In the genomic region with DNA sequence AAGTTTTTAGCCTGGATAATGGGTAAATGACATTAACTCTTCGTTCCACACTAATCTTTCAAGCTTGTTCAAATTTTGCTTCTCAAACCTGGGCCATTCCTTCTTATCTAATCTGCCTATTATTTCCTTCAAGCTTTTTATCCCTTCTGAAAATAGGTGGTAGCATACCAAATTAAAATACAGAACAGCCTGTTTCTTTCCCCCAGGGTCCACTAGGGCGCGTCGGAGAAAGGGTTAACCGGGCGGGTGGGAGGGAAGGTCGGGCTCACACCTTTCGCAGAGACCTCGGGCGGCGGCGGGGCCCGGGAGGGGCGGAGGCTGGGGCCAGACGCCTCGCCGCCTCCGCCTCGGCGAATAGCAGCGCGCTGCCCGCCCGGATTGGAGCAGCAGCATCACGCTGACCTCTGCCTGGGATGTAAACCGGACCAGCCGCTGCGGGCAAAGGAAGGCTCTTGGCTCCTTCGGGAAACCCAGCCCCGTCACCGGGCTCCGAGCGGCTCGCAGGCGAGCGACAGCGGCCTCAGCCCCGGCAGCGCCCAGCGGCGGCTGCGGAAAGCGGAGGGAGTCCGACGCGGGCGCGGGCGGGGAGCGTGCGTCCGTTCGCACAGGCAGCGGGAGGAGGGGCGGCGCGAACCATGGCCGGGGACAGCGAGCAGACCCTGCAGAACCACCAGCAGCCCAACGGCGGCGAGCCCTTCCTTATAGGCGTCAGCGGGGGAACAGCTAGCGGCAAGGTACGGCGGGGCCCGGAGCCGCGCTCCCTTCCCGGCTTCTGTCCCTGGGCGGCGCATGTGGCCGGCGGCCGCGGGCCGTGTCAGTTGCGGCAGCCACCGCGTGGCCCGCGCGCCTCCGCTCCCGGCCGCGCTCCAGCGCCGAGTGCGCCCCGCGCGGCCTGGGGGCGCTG, we compare ENCODE assay signal across 1 cellular context.
TF ChIP-seq lines count a peak whose summit lies in the region.

Gene UCK2 (plus strand): TSS at position 416 of the 904 bp plus-strand sequence. CDS start 220 bp downstream, at position 636.

TF ChIP-seq in K562, 482 proteins besides CTCF, POLR2A, EP300 and RAD21 (continued from another document and continues in another):
- TF ChIP-seq, protein P1, sequence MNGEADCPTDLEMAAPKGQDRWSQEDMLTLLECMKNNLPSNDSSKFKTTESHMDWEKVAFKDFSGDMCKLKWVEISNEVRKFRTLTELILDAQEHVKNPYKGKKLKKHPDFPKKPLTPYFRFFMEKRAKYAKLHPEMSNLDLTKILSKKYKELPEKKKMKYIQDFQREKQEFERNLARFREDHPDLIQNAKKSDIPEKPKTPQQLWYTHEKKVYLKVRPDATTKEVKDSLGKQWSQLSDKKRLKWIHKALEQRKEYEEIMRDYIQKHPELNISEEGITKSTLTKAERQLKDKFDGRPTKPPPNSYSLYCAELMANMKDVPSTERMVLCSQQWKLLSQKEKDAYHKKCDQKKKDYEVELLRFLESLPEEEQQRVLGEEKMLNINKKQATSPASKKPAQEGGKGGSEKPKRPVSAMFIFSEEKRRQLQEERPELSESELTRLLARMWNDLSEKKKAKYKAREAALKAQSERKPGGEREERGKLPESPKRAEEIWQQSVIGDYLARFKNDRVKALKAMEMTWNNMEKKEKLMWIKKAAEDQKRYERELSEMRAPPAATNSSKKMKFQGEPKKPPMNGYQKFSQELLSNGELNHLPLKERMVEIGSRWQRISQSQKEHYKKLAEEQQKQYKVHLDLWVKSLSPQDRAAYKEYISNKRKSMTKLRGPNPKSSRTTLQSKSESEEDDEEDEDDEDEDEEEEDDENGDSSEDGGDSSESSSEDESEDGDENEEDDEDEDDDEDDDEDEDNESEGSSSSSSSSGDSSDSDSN (IDR thresholded peaks at IDR 0.05; ENCODE audit: borderline replicate concordance in 1 of 2, low read depth in 2 of 2, low read length in 2 of 2): peak; percentile 92 to 96
- TF ChIP-seq DIDO1 (tag; IDR thresholded peaks at IDR 0.05; ENCODE audit: low read depth): no peak
- TF ChIP-seq XRCC4 (IDR thresholded peaks at IDR 0.05; ENCODE audit: extremely low read depth, insufficient read depth, insufficient read length): no peak
- no peak for TF ChIP-seq CBX3 (IDR thresholded peaks at IDR 0.05; ENCODE audit: borderline replicate concordance in 1 of 2, low read length in 2 of 2)
- TF ChIP-seq STAT5A (IDR thresholded peaks at IDR 0.05; ENCODE audit: borderline replicate concordance, low read length): no peak
- no peak for TF ChIP-seq ZNF12 (CRISPR knock-in tag; IDR thresholded peaks at IDR 0.05)
- no peak for TF ChIP-seq RBM15 (IDR thresholded peaks at IDR 0.05; ENCODE audit: insufficient read depth, low read length)
- no peak; the same call in 1 of the 2 replicates for TF ChIP-seq CREB1 (IDR thresholded peaks at IDR 0.05)
- peak; percentile 47; the same call in 1 of the 2 replicates for TF ChIP-seq CREB1 (CRISPR knock-in tag; IDR thresholded peaks at IDR 0.05)
- no peak for TF ChIP-seq ZNF143 (CRISPR knock-in tag; IDR thresholded peaks at IDR 0.05)
- no peak for TF ChIP-seq TAF9B (IDR thresholded peaks at IDR 0.05; ENCODE audit: partially characterized antibody)
- peak; percentile 76 for TF ChIP-seq VEZF1 (CRISPR knock-in tag; IDR thresholded peaks at IDR 0.05)
- TF ChIP-seq BCL6 (CRISPR knock-in tag; IDR thresholded peaks at IDR 0.05): no peak
- no peak for TF ChIP-seq ZNF77 (CRISPR knock-in tag; IDR thresholded peaks at IDR 0.05)
- TF ChIP-seq, protein P2, sequence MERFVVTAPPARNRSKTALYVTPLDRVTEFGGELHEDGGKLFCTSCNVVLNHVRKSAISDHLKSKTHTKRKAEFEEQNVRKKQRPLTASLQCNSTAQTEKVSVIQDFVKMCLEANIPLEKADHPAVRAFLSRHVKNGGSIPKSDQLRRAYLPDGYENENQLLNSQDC (CRISPR knock-in tag; IDR thresholded peaks at IDR 0.05): no peak
- TF ChIP-seq, protein P3, sequence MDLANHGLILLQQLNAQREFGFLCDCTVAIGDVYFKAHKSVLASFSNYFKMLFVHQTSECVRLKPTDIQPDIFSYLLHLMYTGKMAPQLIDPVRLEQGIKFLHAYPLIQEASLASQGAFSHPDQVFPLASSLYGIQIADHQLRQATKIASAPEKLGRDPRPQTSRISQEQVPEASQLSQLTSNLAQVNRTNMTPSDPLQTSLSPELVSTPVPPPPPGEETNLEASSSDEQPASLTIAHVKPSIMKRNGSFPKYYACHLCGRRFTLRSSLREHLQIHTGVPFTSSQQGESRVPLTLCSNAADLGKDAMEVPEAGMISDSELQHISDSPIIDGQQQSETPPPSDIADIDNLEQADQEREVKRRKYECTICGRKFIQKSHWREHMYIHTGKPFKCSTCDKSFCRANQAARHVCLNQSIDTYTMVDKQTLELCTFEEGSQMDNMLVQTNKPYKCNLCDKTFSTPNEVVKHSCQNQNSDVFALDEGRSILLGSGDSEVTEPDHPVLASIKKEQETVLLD (IDR thresholded peaks at IDR 0.05): no peak
- no peak for TF ChIP-seq ARID2 (IDR thresholded peaks at IDR 0.05)
- TF ChIP-seq, protein P4, sequence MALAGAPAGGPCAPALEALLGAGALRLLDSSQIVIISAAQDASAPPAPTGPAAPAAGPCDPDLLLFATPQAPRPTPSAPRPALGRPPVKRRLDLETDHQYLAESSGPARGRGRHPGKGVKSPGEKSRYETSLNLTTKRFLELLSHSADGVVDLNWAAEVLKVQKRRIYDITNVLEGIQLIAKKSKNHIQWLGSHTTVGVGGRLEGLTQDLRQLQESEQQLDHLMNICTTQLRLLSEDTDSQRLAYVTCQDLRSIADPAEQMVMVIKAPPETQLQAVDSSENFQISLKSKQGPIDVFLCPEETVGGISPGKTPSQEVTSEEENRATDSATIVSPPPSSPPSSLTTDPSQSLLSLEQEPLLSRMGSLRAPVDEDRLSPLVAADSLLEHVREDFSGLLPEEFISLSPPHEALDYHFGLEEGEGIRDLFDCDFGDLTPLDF (CRISPR knock-in tag; IDR thresholded peaks at IDR 0.05): peak; percentile 39
- TF ChIP-seq, protein P5, sequence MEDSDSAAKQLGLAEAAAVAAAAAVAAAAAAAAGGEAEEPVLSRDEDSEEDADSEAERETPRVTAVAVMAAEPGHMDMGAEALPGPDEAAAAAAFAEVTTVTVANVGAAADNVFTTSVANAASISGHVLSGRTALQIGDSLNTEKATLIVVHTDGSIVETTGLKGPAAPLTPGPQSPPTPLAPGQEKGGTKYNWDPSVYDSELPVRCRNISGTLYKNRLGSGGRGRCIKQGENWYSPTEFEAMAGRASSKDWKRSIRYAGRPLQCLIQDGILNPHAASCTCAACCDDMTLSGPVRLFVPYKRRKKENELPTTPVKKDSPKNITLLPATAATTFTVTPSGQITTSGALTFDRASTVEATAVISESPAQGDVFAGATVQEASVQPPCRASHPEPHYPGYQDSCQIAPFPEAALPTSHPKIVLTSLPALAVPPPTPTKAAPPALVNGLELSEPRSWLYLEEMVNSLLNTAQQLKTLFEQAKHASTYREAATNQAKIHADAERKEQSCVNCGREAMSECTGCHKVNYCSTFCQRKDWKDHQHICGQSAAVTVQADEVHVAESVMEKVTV (CRISPR knock-in tag; IDR thresholded peaks at IDR 0.05): peak; percentile 17; the same call in 1 of the 2 replicates
- TF ChIP-seq C11orf30 (IDR thresholded peaks at IDR 0.05; ENCODE audit: low read depth): no peak
- no peak for TF ChIP-seq ZNF311 (CRISPR knock-in tag; IDR thresholded peaks at IDR 0.05)
- no peak for TF ChIP-seq ASH1L (IDR thresholded peaks at IDR 0.05; ENCODE audit: borderline replicate concordance, low read depth, partially characterized antibody)
- TF ChIP-seq, protein P6, sequence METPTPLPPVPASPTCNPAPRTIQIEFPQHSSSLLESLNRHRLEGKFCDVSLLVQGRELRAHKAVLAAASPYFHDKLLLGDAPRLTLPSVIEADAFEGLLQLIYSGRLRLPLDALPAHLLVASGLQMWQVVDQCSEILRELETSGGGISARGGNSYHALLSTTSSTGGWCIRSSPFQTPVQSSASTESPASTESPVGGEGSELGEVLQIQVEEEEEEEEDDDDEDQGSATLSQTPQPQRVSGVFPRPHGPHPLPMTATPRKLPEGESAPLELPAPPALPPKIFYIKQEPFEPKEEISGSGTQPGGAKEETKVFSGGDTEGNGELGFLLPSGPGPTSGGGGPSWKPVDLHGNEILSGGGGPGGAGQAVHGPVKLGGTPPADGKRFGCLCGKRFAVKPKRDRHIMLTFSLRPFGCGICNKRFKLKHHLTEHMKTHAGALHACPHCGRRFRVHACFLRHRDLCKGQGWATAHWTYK (CRISPR knock-in tag; IDR thresholded peaks at IDR 0.05): peak; percentile 85
- no peak for TF ChIP-seq ZNF830 (CRISPR knock-in tag; IDR thresholded peaks at IDR 0.05)
- TF ChIP-seq FOS (IDR thresholded peaks at IDR 0.05; ENCODE audit: extremely low read depth, insufficient read length): no peak
- TF ChIP-seq CREB5 (CRISPR knock-in tag; IDR thresholded peaks at IDR 0.05): no peak
- no peak for TF ChIP-seq NFATC3 (IDR thresholded peaks at IDR 0.05)
- no peak for TF ChIP-seq POLR3G (IDR thresholded peaks at IDR 0.05; ENCODE audit: extremely low read depth, insufficient read length, insufficient replicate concordance)
- TF ChIP-seq NONO (IDR thresholded peaks at IDR 0.05; ENCODE audit: low read depth in 2 of 2, low read length in 1 of 2): peak in 1 of 2 experiments; percentile 88; a peak in 3 of 4 replicates
- no peak for TF ChIP-seq FUS (optimal IDR thresholded peaks at IDR 0.05; ENCODE audit: low read depth, low read length)
- peak; percentile 84 for TF ChIP-seq THAP12 (CRISPR knock-in tag; IDR thresholded peaks at IDR 0.05)
- TF ChIP-seq, protein P7, sequence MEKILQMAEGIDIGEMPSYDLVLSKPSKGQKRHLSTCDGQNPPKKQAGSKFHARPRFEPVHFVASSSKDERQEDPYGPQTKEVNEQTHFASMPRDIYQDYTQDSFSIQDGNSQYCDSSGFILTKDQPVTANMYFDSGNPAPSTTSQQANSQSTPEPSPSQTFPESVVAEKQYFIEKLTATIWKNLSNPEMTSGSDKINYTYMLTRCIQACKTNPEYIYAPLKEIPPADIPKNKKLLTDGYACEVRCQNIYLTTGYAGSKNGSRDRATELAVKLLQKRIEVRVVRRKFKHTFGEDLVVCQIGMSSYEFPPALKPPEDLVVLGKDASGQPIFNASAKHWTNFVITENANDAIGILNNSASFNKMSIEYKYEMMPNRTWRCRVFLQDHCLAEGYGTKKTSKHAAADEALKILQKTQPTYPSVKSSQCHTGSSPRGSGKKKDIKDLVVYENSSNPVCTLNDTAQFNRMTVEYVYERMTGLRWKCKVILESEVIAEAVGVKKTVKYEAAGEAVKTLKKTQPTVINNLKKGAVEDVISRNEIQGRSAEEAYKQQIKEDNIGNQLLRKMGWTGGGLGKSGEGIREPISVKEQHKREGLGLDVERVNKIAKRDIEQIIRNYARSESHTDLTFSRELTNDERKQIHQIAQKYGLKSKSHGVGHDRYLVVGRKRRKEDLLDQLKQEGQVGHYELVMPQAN (IDR thresholded peaks at IDR 0.05; ENCODE audit: borderline replicate concordance): no peak
- no peak for TF ChIP-seq TEAD2 (tag; IDR thresholded peaks at IDR 0.05)
- TF ChIP-seq, protein P8, sequence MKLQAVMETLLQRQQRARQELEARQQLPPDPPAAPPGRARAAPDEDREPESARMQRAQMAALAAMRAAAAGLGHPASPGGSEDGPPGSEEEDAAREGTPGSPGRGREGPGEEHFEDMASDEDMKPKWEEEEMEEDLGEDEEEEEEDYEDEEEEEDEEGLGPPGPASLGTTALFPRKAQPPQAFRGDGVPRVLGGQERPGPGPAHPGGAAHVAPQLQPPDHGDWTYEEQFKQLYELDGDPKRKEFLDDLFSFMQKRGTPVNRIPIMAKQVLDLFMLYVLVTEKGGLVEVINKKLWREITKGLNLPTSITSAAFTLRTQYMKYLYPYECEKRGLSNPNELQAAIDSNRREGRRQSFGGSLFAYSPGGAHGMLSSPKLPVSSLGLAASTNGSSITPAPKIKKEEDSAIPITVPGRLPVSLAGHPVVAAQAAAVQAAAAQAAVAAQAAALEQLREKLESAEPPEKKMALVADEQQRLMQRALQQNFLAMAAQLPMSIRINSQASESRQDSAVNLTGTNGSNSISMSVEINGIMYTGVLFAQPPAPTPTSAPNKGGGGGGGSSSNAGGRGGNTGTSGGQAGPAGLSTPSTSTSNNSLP (IDR thresholded peaks at IDR 0.05; ENCODE audit: borderline replicate concordance, low read depth, low read length): no peak
- TF ChIP-seq, protein P9, sequence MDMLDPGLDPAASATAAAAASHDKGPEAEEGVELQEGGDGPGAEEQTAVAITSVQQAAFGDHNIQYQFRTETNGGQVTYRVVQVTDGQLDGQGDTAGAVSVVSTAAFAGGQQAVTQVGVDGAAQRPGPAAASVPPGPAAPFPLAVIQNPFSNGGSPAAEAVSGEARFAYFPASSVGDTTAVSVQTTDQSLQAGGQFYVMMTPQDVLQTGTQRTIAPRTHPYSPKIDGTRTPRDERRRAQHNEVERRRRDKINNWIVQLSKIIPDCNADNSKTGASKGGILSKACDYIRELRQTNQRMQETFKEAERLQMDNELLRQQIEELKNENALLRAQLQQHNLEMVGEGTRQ (CRISPR knock-in tag; IDR thresholded peaks at IDR 0.05): peak; percentile 52
- peak; percentile 55 for TF ChIP-seq EGR1 (conservative IDR thresholded peaks at IDR 0.05)
